Comparison of ENCODE assay signal across 32 cellular contexts in the genomic region with DNA sequence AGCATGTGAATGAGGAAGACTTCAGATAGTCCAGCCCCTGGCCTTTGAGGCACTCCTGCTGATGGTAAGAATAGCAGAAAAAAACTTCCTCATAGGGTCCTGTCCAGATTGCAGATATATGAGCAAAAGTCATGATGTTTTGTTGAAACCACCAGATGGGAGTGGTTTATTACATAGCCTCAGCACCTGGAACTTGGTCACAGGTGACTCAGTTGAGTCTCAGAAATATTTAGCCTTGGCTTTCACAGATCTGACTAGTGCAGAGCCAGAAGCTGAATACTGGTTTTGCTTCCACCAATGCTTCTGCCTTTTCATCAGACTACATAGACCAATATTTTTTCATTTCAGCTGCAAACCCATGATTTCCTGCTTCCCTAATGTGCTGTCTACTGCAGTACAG.
"Had no signal": no experiment of that assay in that cellular context is flagged by ENCODE, and none has a peak within 500 bp of the region (broad histone marks: within the 10 kb centered on the region; RNA-seq: fewer than 3 reads in every experiment).

No MANE protein-coding gene starts in this region.

- H3K27ac ChIP-seq: adrenal gland, body of pancreas, coronary artery, dorsolateral prefrontal cortex, gastrocnemius medialis, heart left ventricle had no signal

- H3K9me3 Mint-ChIP-seq: activated naive CD4-positive, alpha-beta T cell treated with anti-CD3 and anti-CD28 coated beads, Interleukin-2, amount 50 U/mL, for 24 hours had no signal

- H3K36me3 ChIP-seq: adrenal gland, gastrocnemius medialis, heart left ventricle had no signal

- H3K4me1 ChIP-seq: adrenal gland, body of pancreas, gastrocnemius medialis, heart left ventricle had no signal

- H3K4me1 Mint-ChIP-seq: activated CD4-positive, alpha-beta T cell treated with anti-CD3 and anti-CD28 coated beads for 36 hours; activated CD4-positive, alpha-beta T cell treated with anti-CD3 and anti-CD28 coated beads, Interleukin-2, amount 10 ng/mL, durations not matched to agents 24 days and 14 days; activated CD8-positive, alpha-beta memory T cell treated with anti-CD3 and anti-CD28 coated beads, Interleukin-2, amount 10 ng/mL, durations not matched to agents 7 days and 5 days; activated naive CD4-positive, alpha-beta T cell treated with anti-CD3 and anti-CD28 coated beads, Interleukin-2, amount 50 U/mL, for 24 hours; activated naive CD8-positive, alpha-beta T cell treated with anti-CD3 and anti-CD28 coated beads for 36 hours; activated naive CD8-positive, alpha-beta T cell treated with anti-CD3 and anti-CD28 coated beads, Interleukin-2, amount 50 U/mL, for 24 hours; central memory CD8-positive, alpha-beta T cell had no signal

- H3K27me3 ChIP-seq: adrenal gland, body of pancreas, dorsolateral prefrontal cortex, gastrocnemius medialis, heart left ventricle had no signal

- H3K36me3 Mint-ChIP-seq: activated CD4-positive, alpha-beta memory T cell treated with anti-CD3 and anti-CD28 coated beads for 36 hours; activated CD8-positive, alpha-beta memory T cell treated with anti-CD3 and anti-CD28 coated beads, Interleukin-2, amount 10 ng/mL, durations not matched to agents 7 days and 5 days; activated naive CD4-positive, alpha-beta T cell treated with anti-CD3 and anti-CD28 coated beads, Interleukin-2, amount 50 U/mL, for 24 hours; activated naive CD8-positive, alpha-beta T cell treated with anti-CD3 and anti-CD28 coated beads for 36 hours had no signal

- DNase-seq: activated CD4-positive, alpha-beta memory T cell treated with anti-CD3 and anti-CD28 coated beads for 36 hours; activated CD4-positive, alpha-beta T cell treated with anti-CD3 and anti-CD28 coated beads for 36 hours; activated CD4-positive, alpha-beta T cell treated with anti-CD3 and anti-CD28 coated beads, Interleukin-2, amount 10 ng/mL, durations not matched to agents 24 days and 14 days; activated CD4-positive, CD25-positive, alpha-beta regulatory T cell; activated CD4-positive, CD25-positive, alpha-beta regulatory T cell treated with anti-CD3 and anti-CD28 coated beads, Interleukin-2, amount 50 U/mL, for 72 hours; activated CD8-positive, alpha-beta memory T cell treated with anti-CD3 and anti-CD28 coated beads, Interleukin-2, amount 10 ng/mL, durations not matched to agents 7 days and 5 days; activated CD8-positive, alpha-beta memory T cell treated with anti-CD3 and anti-CD28 coated beads, Interleukin-2, amount 50 U/mL, for 4 hours; activated CD8-positive, alpha-beta T cell treated with anti-CD3 and anti-CD28 coated beads, Interleukin-2, amount 10 ng/mL, durations not matched to agents 7 days and 5 days; activated effector memory CD4-positive, alpha-beta T cell treated with anti-CD3 and anti-CD28 coated beads, Interleukin-2, amount 50 U/mL, for 16 hours; activated naive CD4-positive, alpha-beta T cell treated with anti-CD3 and anti-CD28 coated beads for 36 hours; activated naive CD8-positive, alpha-beta T cell treated with anti-CD3 and anti-CD28 coated beads for 36 hours; activated naive CD8-positive, alpha-beta T cell treated with anti-CD3 and anti-CD28 coated beads, Interleukin-2, amount 50 U/mL, for 24 hours; activated T-cell treated with anti-CD3 and anti-CD28 coated beads, Interleukin-2, amount 50 U/mL, for 1 hour; activated T-cell treated with anti-CD3 and anti-CD28 coated beads, Interleukin-2, amount 50 U/mL, for 48 hours; adrenal gland; amygdala; aorta; body of pancreas; dorsolateral prefrontal cortex; effector memory CD4-positive, alpha-beta T cell; foreskin fibroblast; gastrocnemius medialis; glutamatergic neuron; heart left ventricle; T-helper 2 cell had no signal

- H3K9me3 ChIP-seq: adrenal gland, body of pancreas, gastrocnemius medialis had no signal

- H3K27ac Mint-ChIP-seq: activated CD4-positive, alpha-beta memory T cell treated with anti-CD3 and anti-CD28 coated beads for 36 hours; activated CD4-positive, alpha-beta T cell treated with anti-CD3 and anti-CD28 coated beads for 36 hours; activated CD4-positive, alpha-beta T cell treated with anti-CD3 and anti-CD28 coated beads, Interleukin-2, amount 10 ng/mL, durations not matched to agents 24 days and 14 days; activated CD8-positive, alpha-beta memory T cell treated with anti-CD3 and anti-CD28 coated beads, Interleukin-2, amount 10 ng/mL, durations not matched to agents 7 days and 5 days; activated CD8-positive, alpha-beta T cell treated with anti-CD3 and anti-CD28 coated beads, Interleukin-2, amount 10 ng/mL, durations not matched to agents 7 days and 5 days; activated naive CD4-positive, alpha-beta T cell treated with anti-CD3 and anti-CD28 coated beads for 36 hours; activated naive CD4-positive, alpha-beta T cell treated with anti-CD3 and anti-CD28 coated beads, Interleukin-2, amount 50 U/mL, for 24 hours; activated naive CD8-positive, alpha-beta T cell treated with anti-CD3 and anti-CD28 coated beads for 36 hours; activated naive CD8-positive, alpha-beta T cell treated with anti-CD3 and anti-CD28 coated beads, Interleukin-2, amount 50 U/mL, for 24 hours; activated T-helper 1 cell treated with anti-CD3 and anti-CD28 coated beads, Interleukin-12 subunit alpha, Interleukin-12 subunit beta, Interleukin-2, Interleukin-4 antibody, amounts not matched to agents 30 ng/mL and 10 ng/mL and 1 ng/mL, durations not matched to agents 14 hours and 24 hours and 36 hours; activated T-helper 2 cell treated with anti-CD3 and anti-CD28 coated beads, Interferon-gamma antibody, Interleukin-2, Interleukin-4, amounts not matched to agents 10 μg/mL and 5 μg/mL and 100 μg/mL, durations not matched to agents 14 hours and 24 hours and 36 hours; dendritic cell treated with granulocyte-macrophage colony-stimulating factor and Interleukin-4, amounts not matched to agents 40 ng/mL and 50 ng/mL, for 4 days had no signal

- H3K4me3 ChIP-seq: adrenal gland, body of pancreas, coronary artery, dorsolateral prefrontal cortex, gastrocnemius medialis, heart left ventricle had no signal

- ATAC-seq: activated CD4-positive, alpha-beta T cell treated with anti-CD3 and anti-CD28 coated beads for 36 hours; activated CD8-positive, alpha-beta memory T cell treated with anti-CD3 and anti-CD28 coated beads, Interleukin-2, amount 10 ng/mL, durations not matched to agents 7 days and 5 days; activated CD8-positive, alpha-beta T cell treated with anti-CD3 and anti-CD28 coated beads, Interleukin-2, amount 10 ng/mL, durations not matched to agents 7 days and 5 days; activated naive CD8-positive, alpha-beta T cell treated with anti-CD3 and anti-CD28 coated beads, Interleukin-2, amount 50 U/mL, for 24 hours; body of pancreas; esophagus mucosa; gastrocnemius medialis; heart left ventricle had no signal

- H3K27me3 Mint-ChIP-seq: activated CD4-positive, alpha-beta memory T cell treated with anti-CD3 and anti-CD28 coated beads for 36 hours; activated CD4-positive, alpha-beta T cell treated with anti-CD3 and anti-CD28 coated beads for 36 hours; activated CD4-positive, alpha-beta T cell treated with anti-CD3 and anti-CD28 coated beads, Interleukin-2, amount 10 ng/mL, durations not matched to agents 24 days and 14 days; activated CD8-positive, alpha-beta memory T cell treated with anti-CD3 and anti-CD28 coated beads, Interleukin-2, amount 10 ng/mL, durations not matched to agents 7 days and 5 days; activated naive CD4-positive, alpha-beta T cell treated with anti-CD3 and anti-CD28 coated beads, Interleukin-2, amount 50 U/mL, for 24 hours; activated naive CD8-positive, alpha-beta T cell treated with anti-CD3 and anti-CD28 coated beads for 36 hours; activated naive CD8-positive, alpha-beta T cell treated with anti-CD3 and anti-CD28 coated beads, Interleukin-2, amount 50 U/mL, for 24 hours; central memory CD8-positive, alpha-beta T cell; dendritic cell treated with granulocyte-macrophage colony-stimulating factor and Interleukin-4, amounts not matched to agents 40 ng/mL and 50 ng/mL, for 4 days had no signal

- H3K4me3 Mint-ChIP-seq: activated CD4-positive, alpha-beta memory T cell treated with anti-CD3 and anti-CD28 coated beads for 36 hours; activated CD4-positive, alpha-beta T cell treated with anti-CD3 and anti-CD28 coated beads for 36 hours; activated CD4-positive, alpha-beta T cell treated with anti-CD3 and anti-CD28 coated beads, Interleukin-2, amount 10 ng/mL, durations not matched to agents 24 days and 14 days; activated CD8-positive, alpha-beta memory T cell treated with anti-CD3 and anti-CD28 coated beads, Interleukin-2, amount 10 ng/mL, durations not matched to agents 7 days and 5 days; activated CD8-positive, alpha-beta T cell treated with anti-CD3 and anti-CD28 coated beads, Interleukin-2, amount 10 ng/mL, durations not matched to agents 7 days and 5 days; activated naive CD4-positive, alpha-beta T cell treated with anti-CD3 and anti-CD28 coated beads for 36 hours; activated naive CD4-positive, alpha-beta T cell treated with anti-CD3 and anti-CD28 coated beads, Interleukin-2, amount 50 U/mL, for 24 hours; activated naive CD8-positive, alpha-beta T cell treated with anti-CD3 and anti-CD28 coated beads for 36 hours; activated naive CD8-positive, alpha-beta T cell treated with anti-CD3 and anti-CD28 coated beads, Interleukin-2, amount 50 U/mL, for 24 hours; activated T-helper 1 cell treated with anti-CD3 and anti-CD28 coated beads, Interleukin-12 subunit alpha, Interleukin-12 subunit beta, Interleukin-2, Interleukin-4 antibody, amounts not matched to agents 30 ng/mL and 10 ng/mL and 1 ng/mL, durations not matched to agents 14 hours and 24 hours and 36 hours; central memory CD8-positive, alpha-beta T cell; dendritic cell treated with granulocyte-macrophage colony-stimulating factor and Interleukin-4, amounts not matched to agents 40 ng/mL and 50 ng/mL, for 4 days had no signal
